ENCODE assay signal across 9 cellular contexts in the genomic region with DNA sequence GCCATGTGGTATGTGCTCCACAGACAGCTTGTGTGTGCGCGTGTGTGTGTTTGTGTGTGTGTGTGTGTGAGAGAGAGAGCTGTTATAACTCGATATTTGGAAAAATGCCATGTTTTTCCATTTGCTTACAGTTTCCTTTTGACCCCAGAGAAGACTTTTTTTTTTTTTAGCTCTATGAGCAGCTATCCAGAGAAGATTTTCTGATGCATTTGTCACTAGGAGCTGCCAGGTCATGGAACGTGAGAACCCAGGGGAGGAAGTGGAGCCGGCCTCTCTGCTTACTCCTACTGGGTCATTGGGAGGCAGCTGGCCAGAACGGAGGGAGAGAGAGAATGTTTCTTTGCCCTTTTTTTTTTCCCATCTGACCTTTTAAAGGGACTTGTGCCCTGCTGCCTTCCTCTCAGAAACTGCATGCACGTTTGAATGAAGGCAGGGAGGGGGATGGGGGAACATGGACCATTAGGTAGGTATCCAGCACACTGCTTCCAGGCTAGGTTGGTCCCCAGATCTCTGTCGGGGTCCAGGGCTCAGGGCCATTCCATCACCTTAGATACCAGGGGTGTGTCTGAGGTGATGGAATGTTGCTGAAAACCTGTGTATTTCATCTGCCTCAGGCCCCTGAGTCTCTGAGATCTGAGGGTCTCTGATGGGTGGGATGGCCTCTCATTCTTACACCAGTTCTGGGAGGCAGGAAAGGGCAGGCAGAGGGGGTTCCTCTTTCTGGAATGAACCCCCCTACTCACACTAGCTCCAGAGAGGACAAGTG. TPM values are rescaled to one million over a fixed set of nuclear protein-coding genes. Genes with fewer than 3 reads are reported as not detected.
DNase-seq lines count a peak whose midpoint lies in the region; ATAC-seq and TF ChIP-seq lines count a peak whose summit lies in the region.
"Had no signal": no experiment of that assay in that cellular context is flagged by ENCODE, and none has a peak within 500 bp of the region (broad histone marks: within the 10 kb centered on the region; RNA-seq: fewer than 3 reads in every experiment).

No MANE protein-coding gene starts in this region.

- H3K27ac Mint-ChIP-seq in osteocyte (ENCODE audit: unreplicated experiment), result peak overlapping the region; percentile 56
- no peak overlapping the region for H3K27ac Mint-ChIP-seq in activated CD4-positive, alpha-beta T cell treated with anti-CD3 and anti-CD28 coated beads, Interleukin-2, amount 10 ng/mL, durations not matched to agents 7 days and 5 days
- H3K27ac Mint-ChIP-seq: activated T-cell treated with anti-CD3 and anti-CD28 coated beads, Interleukin-2, amount 50 U/mL, for 72 hours had no signal

- POLR2A ChIA-PET in activated CD4-positive, alpha-beta T cell treated with anti-CD3 and anti-CD28 coated beads, Interleukin-2, amount 10 ng/mL, durations not matched to agents 7 days and 5 days (lab: Charles Lee), result no interaction called here

- CTCF ChIA-PET in activated CD4-positive, alpha-beta T cell treated with anti-CD3 and anti-CD28 coated beads, Interleukin-2, amount 10 ng/mL, durations not matched to agents 7 days and 5 days (lab: Charles Lee), result interaction anchor here (1.0 kb wide), 1 partner anchor 13 kb away, joined by 3 read pairs; no protein-coding TSS in a partner anchor

- H3K36me3 Mint-ChIP-seq in osteocyte (ENCODE audit: unreplicated experiment), result no peaks in the 10 kb centered on the region
- no peaks in the 10 kb centered on the region for H3K36me3 Mint-ChIP-seq in activated CD4-positive, alpha-beta T cell treated with anti-CD3 and anti-CD28 coated beads, Interleukin-2, amount 10 ng/mL, durations not matched to agents 7 days and 5 days (ENCODE audit: low read depth)

- H3K4me1 Mint-ChIP-seq in osteocyte (ENCODE audit: unreplicated experiment), result peaks cover 72% of the 10 kb centered on the region
- no peaks in the 10 kb centered on the region for H3K4me1 Mint-ChIP-seq in activated CD4-positive, alpha-beta T cell treated with anti-CD3 and anti-CD28 coated beads, Interleukin-2, amount 10 ng/mL, durations not matched to agents 7 days and 5 days

- peak; percentile 89 for DNase-seq in DMS 273 (lab: John Stamatoyannopoulos, UW; ENCODE audit: unreplicated experiment)
- DNase-seq in NCI-H2196 (lab: John Stamatoyannopoulos, UW; ENCODE audit: unreplicated experiment), result peak; percentile 59
- peak; percentile 80 for DNase-seq in fibroblast of gingiva (ENCODE audit: low read depth)
- DNase-seq in osteocyte (ENCODE audit: extremely low spot score, unreplicated experiment), result no peak
- DNase-seq in activated CD4-positive, alpha-beta T cell treated with anti-CD3 and anti-CD28 coated beads, Interleukin-2, amount 10 ng/mL, durations not matched to agents 7 days and 5 days, result no peak
- DNase-seq: activated T-cell treated with anti-CD3 and anti-CD28 coated beads, Interleukin-2, amount 50 U/mL, for 72 hours had no signal

- no peak for TF ChIP-seq CTCF in osteocyte (IDR thresholded peaks at IDR 0.05)

- no peaks in the 10 kb centered on the region for H3K9me3 Mint-ChIP-seq in osteocyte (ENCODE audit: unreplicated experiment)
- H3K9me3 Mint-ChIP-seq in activated CD4-positive, alpha-beta T cell treated with anti-CD3 and anti-CD28 coated beads, Interleukin-2, amount 10 ng/mL, durations not matched to agents 7 days and 5 days, result no peaks in the 10 kb centered on the region
- H3K9me3 Mint-ChIP-seq: activated T-cell treated with anti-CD3 and anti-CD28 coated beads, Interleukin-2, amount 50 U/mL, for 72 hours had no signal

- no peak for ATAC-seq in GM19324 (IDR thresholded peaks at IDR 0.05; ENCODE audit: low FRiP score, unreplicated experiment)
- no peak for ATAC-seq in GM21381 (IDR thresholded peaks at IDR 0.05; ENCODE audit: unreplicated experiment)
- ATAC-seq in GM21576 (IDR thresholded peaks at IDR 0.05; ENCODE audit: unreplicated experiment), result no peak
- ATAC-seq: activated T-cell treated with anti-CD3 and anti-CD28 coated beads, Interleukin-2, amount 50 U/mL, for 72 hours had no signal

- peak overlapping the region; percentile 50 for H3K4me3 Mint-ChIP-seq in osteocyte (ENCODE audit: unreplicated experiment)
- no peak overlapping the region for H3K4me3 Mint-ChIP-seq in activated CD4-positive, alpha-beta T cell treated with anti-CD3 and anti-CD28 coated beads, Interleukin-2, amount 10 ng/mL, durations not matched to agents 7 days and 5 days
- H3K4me3 Mint-ChIP-seq: activated T-cell treated with anti-CD3 and anti-CD28 coated beads, Interleukin-2, amount 50 U/mL, for 72 hours had no signal

- no peaks in the 10 kb centered on the region for H3K27me3 Mint-ChIP-seq in osteocyte (ENCODE audit: unreplicated experiment)
- H3K27me3 Mint-ChIP-seq in activated CD4-positive, alpha-beta T cell treated with anti-CD3 and anti-CD28 coated beads, Interleukin-2, amount 10 ng/mL, durations not matched to agents 7 days and 5 days, result peaks cover 22% of the 10 kb centered on the region

RNA-seq across cellular contexts. Expression of a gene that starts 11.2 kb away (rescaled TPM):
- total RNA-seq in osteocyte, result 35.3 and 37.3 TPM in 2 replicates
- 10 to 100 TPM; 37.3 to 46.4 TPM for total RNA-seq in activated CD4-positive, alpha-beta T cell treated with anti-CD3 and anti-CD28 coated beads, Interleukin-2, amount 10 ng/mL, durations not matched to agents 7 days and 5 days

RNA-seq across cellular contexts. Expression of a gene that starts 53.9 kb away (rescaled TPM):
- 0.16 and 0.26 TPM in 2 replicates for total RNA-seq in osteocyte
- not detected for total RNA-seq in activated CD4-positive, alpha-beta T cell treated with anti-CD3 and anti-CD28 coated beads, Interleukin-2, amount 10 ng/mL, durations not matched to agents 7 days and 5 days

Comparison
In these comparisons a context has a peak if more than half of its experiments do, and no peak if none do; other contexts are left out.
1. DNase-seq: peak in DMS 273 (single experiment), NCI-H2196 (single experiment) and fibroblast of gingiva (single experiment); none in osteocyte (single experiment) and activated CD4-positive, alpha-beta T cell treated with anti-CD3 and anti-CD28 coated beads, Interleukin-2, amount 10 ng/mL, durations not matched to agents 7 days and 5 days (single experiment).